ENCODE assay signal across 25 cellular contexts in the genomic region with DNA sequence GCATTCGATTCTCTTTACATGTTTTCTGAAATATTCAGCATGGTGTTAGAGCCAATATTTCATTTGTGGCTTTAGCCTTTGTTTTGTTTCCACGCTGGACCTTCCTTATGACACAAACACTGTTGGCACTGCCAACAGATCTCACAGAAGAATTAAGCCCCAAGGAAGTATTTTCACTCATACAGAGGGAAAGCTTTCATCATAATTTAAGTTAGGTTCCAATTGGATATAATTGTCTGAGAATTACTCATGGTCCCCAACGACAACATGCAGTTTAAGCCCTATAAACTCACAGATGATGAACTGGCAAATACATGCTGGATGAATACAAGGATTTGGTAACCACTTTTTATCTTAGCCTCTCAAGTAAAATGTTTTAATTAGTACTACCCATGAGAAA.
A peak's percentile ranks its signal among the peaks of the same experiment; 100 is the strongest.
DNase-seq lines count a peak whose midpoint lies in the region; ATAC-seq and TF ChIP-seq lines count a peak whose summit lies in the region.
"Had no signal": no experiment of that assay in that cellular context is flagged by ENCODE, and none has a peak within 500 bp of the region (broad histone marks: within the 10 kb centered on the region; RNA-seq: fewer than 3 reads in every experiment).

No MANE protein-coding gene starts in this region.

- no peak for TF ChIP-seq CTCF in transverse colon (IDR thresholded peaks at IDR 0.05)

- peak; percentile 47 for DNase-seq in AG08395 (ENCODE audit: low spot score)
- peak; percentile 23 for DNase-seq in GM03348 (ENCODE audit: low spot score)
- DNase-seq in fibroblast of gingiva (ENCODE audit: low read depth), result peak; percentile 89
- no peak for DNase-seq in sciatic nerve (ENCODE audit: low spot score)
- DNase-seq in NCI-H69 (lab: John Stamatoyannopoulos, UW), result no peak
- no peak for DNase-seq in transverse colon
- DNase-seq: activated CD4-positive, alpha-beta T cell treated with anti-CD3 and anti-CD28 coated beads, Interleukin-2, amount 10 ng/mL, durations not matched to agents 7 days and 5 days; activated CD8-positive, alpha-beta memory T cell treated with anti-CD3 and anti-CD28 coated beads, Interleukin-2, amount 10 ng/mL, durations not matched to agents 7 days and 5 days; activated naive CD8-positive, alpha-beta T cell treated with anti-CD3 and anti-CD28 coated beads, Interleukin-2, amount 50 U/mL, for 24 hours; activated T-cell treated with anti-CD3 and anti-CD28 coated beads, Interleukin-2, amount 50 U/mL, for 48 hours; CD4-positive, alpha-beta T cell; H9; Kasumi-1; left colon; mesendoderm; NCI-H1092 treated with DMSO at 0.1 percent for 48 hours; NCI-H187; NCI-H2171 treated with DMSO at 0.1 percent for 48 hours; NCI-H524 treated with DMSO at 0.1 percent for 48 hours; psoas muscle; SIG-M5; T1000; thyroid gland had no signal

- no peaks in the 10 kb centered on the region for H3K9me3 ChIP-seq in transverse colon
- H3K9me3 ChIP-seq: psoas muscle, thyroid gland had no signal

- no peaks in the 10 kb centered on the region for H3K27me3 ChIP-seq in transverse colon
- H3K27me3 ChIP-seq: thyroid gland had no signal

- ATAC-seq in sciatic nerve (peak; percentile 51), GM19023 (IDR thresholded peaks at IDR 0.05; ENCODE audit: unreplicated experiment) (no peak)
- ATAC-seq: activated CD8-positive, alpha-beta memory T cell treated with anti-CD3 and anti-CD28 coated beads, Interleukin-2, amount 10 ng/mL, durations not matched to agents 7 days and 5 days; activated naive CD8-positive, alpha-beta T cell treated with anti-CD3 and anti-CD28 coated beads, Interleukin-2, amount 50 U/mL, for 24 hours; left colon had no signal

- no peak overlapping the region for H3K4me3 ChIP-seq in transverse colon
- H3K4me3 ChIP-seq: psoas muscle, skin epidermis, thyroid gland had no signal

- H3K27ac ChIP-seq in transverse colon, result no peak overlapping the region
- H3K27ac ChIP-seq: psoas muscle, skin epidermis, thyroid gland had no signal

- 61 to 78% methylated on average over 2 to 3 of the region's 3 CpGs for whole genome bisulfite sequencing in transverse colon (ENCODE audit: low coverage in 1 of 2), 2 donors

- no peak for TF ChIP-seq POLR2A in transverse colon (IDR thresholded peaks at IDR 0.05)

- H3K36me3 ChIP-seq in transverse colon, result no peaks in the 10 kb centered on the region
- H3K36me3 ChIP-seq: thyroid gland had no signal

- in situ Hi-C loops in transverse colon (cut with MboI; ENCODE audit: low pct_ligation_motif_present in 1 of 4, low pct_unique_long_range_greater_than_20kb in 1 of 4, low sequenced_read_pairs in 3 of 4), result no loop called here

- no peak for TF ChIP-seq EP300 in transverse colon (IDR thresholded peaks at IDR 0.05; ENCODE audit: low read depth)

- intact Hi-C loops in sciatic nerve (cut with DNase I) (no loop called here), transverse colon (cut with DNase I; ENCODE audit: low total_unique reads) (no loop called here)

- H3K4me1 ChIP-seq in transverse colon, result no peaks in the 10 kb centered on the region
- H3K4me1 ChIP-seq: psoas muscle, thyroid gland had no signal

Comparison
In these comparisons a context has a peak if more than half of its experiments do, and no peak if none do; other contexts are left out.
1. DNase-seq: peak in AG08395 (single experiment), GM03348 (single experiment) and fibroblast of gingiva (single experiment); none in sciatic nerve (single experiment), NCI-H69 (single experiment) and transverse colon (single experiment).